ENCODE assay signal across 9 cellular contexts in the genomic region with DNA sequence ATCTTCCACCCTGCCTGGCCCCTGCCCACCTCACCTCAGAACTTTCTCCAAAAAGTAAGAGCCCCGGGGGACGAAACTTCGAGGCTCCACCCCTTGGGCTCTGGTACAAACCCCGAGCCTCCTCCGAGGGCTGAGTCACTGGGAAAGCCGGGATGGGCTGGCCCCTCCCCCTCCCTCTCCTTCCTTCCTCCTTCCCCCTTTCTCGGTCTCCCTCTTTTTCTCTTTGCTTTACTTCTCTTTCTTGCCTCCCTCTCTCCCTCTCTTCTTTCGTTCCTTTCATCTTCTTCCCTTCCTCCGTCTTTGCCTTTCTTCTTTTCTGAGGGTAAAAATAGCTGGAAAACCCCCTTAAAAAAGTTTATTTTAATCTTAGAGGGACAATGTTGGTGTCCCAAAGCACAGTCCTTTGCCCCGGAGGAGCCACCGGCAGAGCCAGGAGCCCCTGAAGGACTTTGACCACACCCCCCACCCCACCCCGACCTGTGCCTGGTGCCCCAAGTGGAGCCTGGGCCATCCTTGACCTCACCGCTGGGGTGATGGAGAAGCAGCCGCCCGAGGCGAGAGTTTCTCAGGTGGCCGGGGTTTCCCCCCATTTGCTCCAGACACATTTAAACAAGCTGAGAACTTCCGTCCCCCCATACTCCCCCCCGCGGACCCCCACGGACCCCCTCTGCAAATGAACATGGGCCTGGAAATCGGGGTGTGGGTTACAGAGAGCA. TPM values are rescaled to one million over a fixed set of nuclear protein-coding genes. Genes with fewer than 3 reads are reported as not detected.
DNase-seq lines count a peak whose midpoint lies in the region; ATAC-seq, FAIRE-seq and TF ChIP-seq lines count a peak whose summit lies in the region.
"Had no signal": no experiment of that assay in that cellular context is flagged by ENCODE, and none has a peak within 500 bp of the region (broad histone marks: within the 10 kb centered on the region; RNA-seq: fewer than 3 reads in every experiment).

No MANE protein-coding gene starts in this region.

- in situ Hi-C loops in mammary epithelial cell (cut with MboI; ENCODE audit: low sequenced_read_pairs in 2 of 2) (no loop called here), HepG2 (cut with HindIII; ENCODE audit: extremely low pct_ligation_motif_present, low pct_unique_long_range_greater_than_20kb) (loop anchor here (5.0 kb wide), 1 partner anchor 56 kb away; no protein-coding TSS in a partner anchor)

- H3K27ac ChIP-seq in HL-60 (replicated peaks) (peak overlapping the region; percentile 72), mammary epithelial cell (ENCODE audit: insufficient read depth, low read depth, low read length) (peak overlapping the region; percentile 98), mesendoderm (ENCODE audit: low read depth, low read length) (no peak overlapping the region), HepG2 (ENCODE audit: extremely low read length, insufficient read depth, low read length) (no peak overlapping the region)

- no peaks in the 10 kb centered on the region for H4K20me1 ChIP-seq in mammary epithelial cell (ENCODE audit: insufficient read depth, low read length)
- no peaks in the 10 kb centered on the region for H4K20me1 ChIP-seq in HepG2 (ENCODE audit: insufficient read depth, low read length)

- H3K9ac ChIP-seq in mammary epithelial cell (ENCODE audit: insufficient read depth, low read length) (peak overlapping the region; percentile 69), mesendoderm (ENCODE audit: low read length) (no peak overlapping the region), HepG2 (ENCODE audit: insufficient read depth, low read depth, low read length) (no peak overlapping the region)

- H3K56ac ChIP-seq in mesendoderm (ENCODE audit: low read length), result peak overlapping the region; percentile 76

- H4K5ac ChIP-seq in mesendoderm (ENCODE audit: low read length), result no peak overlapping the region

- H2BK5ac ChIP-seq in mesendoderm (ENCODE audit: low read length), result no peak overlapping the region

- no peak overlapping the region for H4K8ac ChIP-seq in mesendoderm (ENCODE audit: low read depth, low read length)

- DNase-seq in AG10803 (ENCODE audit: low read depth) (peak; percentile 72), HL-60 (ENCODE audit: low read depth in 1 of 2, low spot score in 1 of 2) (peak in 1 of 2 experiments; percentile 23), mammary epithelial cell (peak; percentile 88), mesendoderm (peak; percentile 74), NCI-H1417 treated with DMSO at 0.1 percent for 48 hours (lab: John Stamatoyannopoulos, UW) (no peak), HepG2 (ENCODE audit: low spot score) (no peak), GF-D8 (lab: John Stamatoyannopoulos, UW) (no peak)

- peaks cover 45% of the 10 kb centered on the region for H3K4me1 ChIP-seq in mammary epithelial cell (ENCODE audit: insufficient read depth, low read length)
- H3K4me1 ChIP-seq in mesendoderm (ENCODE audit: control insufficient read depth, low read depth, low read length), result peaks cover 20% of the 10 kb centered on the region
- H3K4me1 ChIP-seq in HepG2 (ENCODE audit: insufficient read depth, low read length), result peaks cover 21% of the 10 kb centered on the region

- TF ChIP-seq CTCF in AG10803 (conservative IDR thresholded peaks at IDR 0.05; ENCODE audit: low read length) (no peak; the same call in 1 of the 2 replicates), HL-60 (IDR thresholded peaks at IDR 0.05; ENCODE audit: insufficient read depth, low read length) (no peak), mammary epithelial cell (conservative IDR thresholded peaks at IDR 0.05 in 1 of 2, IDR thresholded peaks at IDR 0.05 in 1 of 2; ENCODE audit: extremely low read depth in 1 of 2, insufficient read depth in 1 of 2, low read depth in 1 of 2, low read length in 2 of 2) (no peak), HepG2 (CRISPR knock-in tag; IDR thresholded peaks at IDR 0.05) (no peak)

- peak overlapping the region; percentile 31 for H3K18ac ChIP-seq in mesendoderm (ENCODE audit: low read length)

- no peak overlapping the region for H2BK120ac ChIP-seq in mesendoderm (ENCODE audit: low read depth, low read length)

- no peaks in the 10 kb centered on the region for H3K79me1 ChIP-seq in mesendoderm (ENCODE audit: low read length)

- no peak for TF ChIP-seq RAD21 in HepG2 (CRISPR knock-in tag; IDR thresholded peaks at IDR 0.05)

- no peak overlapping the region for H3K23ac ChIP-seq in mesendoderm (ENCODE audit: low read length)

- no peak overlapping the region for H2BK15ac ChIP-seq in mesendoderm (replicated peaks; ENCODE audit: low read depth)

- no peak overlapping the region for H2AK5ac ChIP-seq in mesendoderm (ENCODE audit: low read length)

- POLR2A ChIA-PET in HepG2 (lab: Yijun Ruan, JAX), result no interaction called here

- ATAC-seq in HepG2 (no peak), GM19397 (IDR thresholded peaks at IDR 0.05; ENCODE audit: unreplicated experiment) (no peak)

- H3K4ac ChIP-seq in mesendoderm (ENCODE audit: low read depth, low read length), result peak overlapping the region; percentile 27

- dilution Hi-C loops in mammary epithelial cell (cut with HindIII; ENCODE audit: low sequenced_read_pairs), result no loop called here

- H3K9me3 ChIP-seq in mammary epithelial cell (replicated peaks; ENCODE audit: insufficient read depth, low read length) (no peaks in the 10 kb centered on the region), HepG2 (ENCODE audit: low read length) (no peaks in the 10 kb centered on the region)
- H3K9me3 ChIP-seq: HAP-1 had no signal

- H3K4me2 ChIP-seq in mammary epithelial cell (ENCODE audit: insufficient read depth, low read depth, low read length) (peak overlapping the region; percentile 79), mesendoderm (ENCODE audit: low read length) (no peak overlapping the region), HepG2 (ENCODE audit: low read depth, low read length) (no peak overlapping the region)

- H3K36me3 ChIP-seq in mammary epithelial cell (ENCODE audit: insufficient read depth, low read length) (no peaks in the 10 kb centered on the region), mesendoderm (ENCODE audit: control insufficient read depth, insufficient read depth, low read length) (no peaks in the 10 kb centered on the region), HepG2 (replicated peaks in 1 of 2; ENCODE audit: control insufficient read depth in 1 of 2, insufficient read depth in 2 of 2, low read length in 2 of 2) (no peaks in the 10 kb centered on the region)
- H3K36me3 ChIP-seq: HAP-1 had no signal

- BruUV-seq in mammary epithelial cell (replicated peaks; lab: Mats Ljungman, UMichigan), result TSS peak; percentile 33
- no TSS peak for BruUV-seq in HepG2 (replicated peaks; lab: Mats Ljungman, UMichigan)

- H3K27me3 ChIP-seq in HL-60 (ENCODE audit: insufficient read depth, poor library complexity, severe bottlenecking) (no peaks in the 10 kb centered on the region), mammary epithelial cell (ENCODE audit: insufficient read depth, low read length) (no peaks in the 10 kb centered on the region), mesendoderm (ENCODE audit: insufficient read depth, low read length, poor library complexity) (no peaks in the 10 kb centered on the region), HepG2 (ENCODE audit: control insufficient read depth in 1 of 2, insufficient read depth in 2 of 2, low read length in 2 of 2) (peaks cover 17 to 49% of the 10 kb centered on the region in 2 experiments)

- 2% methylated on average over 9 of the region's 22 CpGs for WGBS in mammary epithelial cell (ENCODE audit: low coverage, missing lambda C conversion rate)
- WGBS in mesendoderm (ENCODE audit: extremely low coverage, insufficient coverage, low lambda C conversion rate), result no CpG with 5 or more reads among the region's 22 CpGs
- 58% methylated on average over 22 of the region's 22 CpGs for WGBS in HepG2 (ENCODE audit: low lambda C conversion rate)

- H3K79me2 ChIP-seq in mammary epithelial cell (ENCODE audit: insufficient read depth, low read length) (peaks cover 17% of the 10 kb centered on the region), mesendoderm (ENCODE audit: control insufficient read depth, insufficient read depth, low read length) (no peaks in the 10 kb centered on the region), HepG2 (ENCODE audit: insufficient read depth, low read length) (no peaks in the 10 kb centered on the region)

- intact Hi-C loops in mammary epithelial cell (cut with micrococcal nuclease) (no loop called here), HepG2 (cut with micrococcal nuclease; ENCODE audit: unreplicated experiment) (no loop called here)

- FAIRE-seq in HepG2 (lab: Jason Lieb, UNC), result no peak

- H3K4me3 ChIP-seq in AG10803 (ENCODE audit: low read length) (peak overlapping the region; percentile 39), HL-60 (replicated peaks; ENCODE audit: insufficient read depth, low read length) (no peak overlapping the region), mammary epithelial cell (replicated peaks in 1 of 3; ENCODE audit: insufficient read depth in 1 of 3, low read depth in 2 of 3, low read length in 3 of 3) (peak overlapping the region in 2 of 3 experiments; percentile 14 to 45), mesendoderm (ENCODE audit: low read length) (no peak overlapping the region), HepG2 (replicated peaks in 1 of 3; ENCODE audit: insufficient read depth in 1 of 3, low read depth in 2 of 3, low read length in 3 of 3) (no peak overlapping the region)
- H3K4me3 ChIP-seq: HAP-1 had no signal

- TF ChIP-seq POLR2A in HepG2 (IDR thresholded peaks at IDR 0.05; ENCODE audit: insufficient read depth in 1 of 2, low read depth in 2 of 2, low read length in 2 of 2), result no peak

- TF ChIP-seq EP300 in HepG2 (IDR thresholded peaks at IDR 0.05; ENCODE audit: low read depth in 2 of 2, low read length in 2 of 2) (no peak), HepG2 (CRISPR knock-in tag; IDR thresholded peaks at IDR 0.05; ENCODE audit: borderline replicate concordance) (no peak)

- no peak overlapping the region for H2AFZ ChIP-seq in mammary epithelial cell (ENCODE audit: low read depth, low read length)
- H2AFZ ChIP-seq in HepG2 (ENCODE audit: low read length), result no peak overlapping the region

- CTCF ChIA-PET in mammary epithelial cell (lab: Charles Lee; ENCODE audit: low non-redundant PET) (no interaction called here), HepG2 (lab: Yijun Ruan, JAX; ENCODE audit: low intra/inter-chr PET ratio, low total read pairs) (no interaction called here)

RNA-seq across cellular contexts. Expression of gene NOTCH1, which starts 5.7 kb away (rescaled TPM):
- total RNA-seq in mammary epithelial cell, result 100 to 1,000 TPM; 170 to 189 TPM
- polyA plus RNA-seq in mammary epithelial cell, result 17.6 TPM
- 39.0 TPM for polyA minus RNA-seq in mammary epithelial cell
- polyA plus RNA-seq in mesendoderm (2013, experiment 1 of 2), result 14.3 TPM
- 14.2 TPM for polyA plus RNA-seq in mesendoderm (2013, experiment 2 of 2)
- total RNA-seq in HepG2 (2016; rRNA removed; fragmentation: Illumina TruSeq; extraction: Trizol), result 0.22 and 0.35 TPM in 2 replicates
- total RNA-seq in HepG2 (2016; cell fraction: cytosol; rRNA removed; fragmentation: Illumina TruSeq; extraction: Trizol; ENCODE audit: low read depth), result 0.18 and 0.20 TPM in 2 replicates
- total RNA-seq in HepG2 (2016; cell fraction: insoluble cytoplasmic fraction; rRNA removed; fragmentation: Illumina TruSeq; extraction: Trizol), result 0.13 and 0.43 TPM in 2 replicates
- 0.17 and 0.28 TPM in 2 replicates for total RNA-seq in HepG2 (2016; cell fraction: membrane; rRNA removed; fragmentation: Illumina TruSeq; extraction: Trizol)
- total RNA-seq in HepG2 (2016; cell fraction: nucleus; rRNA removed; fragmentation: Illumina TruSeq; extraction: Trizol), result 0.69 and 1.3 TPM in 2 replicates
- polyA plus RNA-seq in HepG2 (2011; rRNA removed), result 0.09 and 0.12 TPM in 2 replicates
- polyA plus RNA-seq in HepG2 (2011; cell fraction: cytosol; rRNA removed), result 0.04 and 0.11 TPM in 2 replicates
- polyA plus RNA-seq in HepG2 (2011; cell fraction: nucleus; rRNA removed), result 0.90 and 1.1 TPM in 2 replicates
- polyA plus RNA-seq in HepG2 (2012), result 0.09 and 0.31 TPM in 2 replicates
- polyA plus RNA-seq in HepG2 (2016; cell fraction: cytosol; fragmentation: Illumina TruSeq; extraction: Trizol; ENCODE audit: low read depth), result 0.02 TPM in 2 replicates
- polyA plus RNA-seq in HepG2 (2016; cell fraction: insoluble cytoplasmic fraction; fragmentation: Illumina TruSeq; extraction: Trizol; ENCODE audit: low read depth), result 0.15 and 0.22 TPM in 2 replicates
- polyA plus RNA-seq in HepG2 (2016; cell fraction: membrane; fragmentation: Illumina TruSeq; extraction: Trizol; ENCODE audit: low read depth), result 0.05 and 0.13 TPM in 2 replicates
- 1.3 and 1.9 TPM in 2 replicates for polyA plus RNA-seq in HepG2 (2016; cell fraction: nucleus; fragmentation: Illumina TruSeq; extraction: Trizol; ENCODE audit: insufficient read depth, low read depth)
- polyA minus RNA-seq in HepG2 (2011; rRNA and poly(A)+ RNA removed; ENCODE audit: low replicate concordance), result 0.54 and 4.7 TPM in 2 replicates
- 0.44 and 0.99 TPM in 2 replicates for polyA minus RNA-seq in HepG2 (2011; cell fraction: cytosol; rRNA and poly(A)+ RNA removed)
- polyA minus RNA-seq in HepG2 (2011; cell fraction: nucleus; rRNA and poly(A)+ RNA removed), result 0.64 and 0.75 TPM in 2 replicates

Comparison
In these comparisons a context has a peak if more than half of its experiments do, and no peak if none do; other contexts are left out.
1. DNase-seq: peak in AG10803 (single experiment), mammary epithelial cell (single experiment) and mesendoderm (single experiment); none in NCI-H1417 treated with DMSO at 0.1 percent for 48 hours (single experiment), HepG2 (single experiment) and GF-D8 (single experiment).
2. H3K4me3 ChIP-seq: peak in AG10803 (single experiment) and mammary epithelial cell (2 of 3); none in HL-60 (single experiment), mesendoderm (single experiment) and HepG2 (0 of 3).
3. H3K27ac ChIP-seq: peak in HL-60 (single experiment) and mammary epithelial cell (single experiment); none in mesendoderm (single experiment) and HepG2 (single experiment).
4. RNA of gene NOTCH1, which starts 5.7 kb away (total RNA-seq): 170 to 189 TPM in mammary epithelial cell; 0.13 to 1.3 TPM in HepG2; every median in the first group is over 10 times any median in the second.